ENCODE assay signal across 11 cellular contexts in the genomic region with DNA sequence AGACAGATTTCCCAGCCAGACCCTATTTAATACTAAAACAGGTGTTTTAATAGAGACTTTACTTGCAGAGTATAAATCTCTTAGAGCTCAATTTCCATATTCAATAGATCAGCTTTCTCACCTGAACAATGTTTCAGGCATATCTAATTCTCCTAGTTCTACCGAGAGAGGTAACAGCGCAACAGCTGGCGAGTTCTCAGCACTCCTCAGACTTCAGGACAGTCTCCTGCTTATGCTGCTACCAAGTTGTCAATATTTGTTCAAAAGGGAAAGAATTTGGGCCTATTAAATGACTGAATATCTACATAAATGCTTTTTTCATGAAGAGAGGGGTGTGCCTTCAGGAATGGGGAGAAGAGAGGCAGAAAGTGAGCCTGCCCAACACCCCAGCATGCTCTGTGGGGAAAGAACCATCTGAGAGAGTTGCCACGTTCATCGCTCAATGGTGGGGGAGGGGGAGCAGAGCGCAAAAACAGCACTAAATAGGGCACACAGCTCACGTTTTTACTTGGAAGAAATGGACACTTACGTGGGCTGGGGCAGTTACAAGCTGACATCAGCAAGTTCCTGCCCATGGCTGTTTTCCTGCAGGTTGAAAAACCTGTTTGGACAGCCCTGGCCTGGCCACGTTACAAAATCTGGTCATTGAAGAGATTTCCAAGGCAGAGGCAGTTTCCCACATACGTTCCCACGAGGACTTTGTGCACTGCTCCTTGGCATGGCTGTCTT.
DNase-seq lines count a peak whose midpoint lies in the region; ATAC-seq and TF ChIP-seq lines count a peak whose summit lies in the region.
"Had no signal": no experiment of that assay in that cellular context is flagged by ENCODE, and none has a peak within 500 bp of the region (broad histone marks: within the 10 kb centered on the region; RNA-seq: fewer than 3 reads in every experiment).

No MANE protein-coding gene starts in this region.

- CTCF ChIA-PET in RWPE1 (lab: Yijun Ruan, JAX), result interaction anchor here (0.6 to 1.7 kb wide), 4 partner anchors 11 to 77 kb away, joined by 3 to 6 read pairs (median 4); no protein-coding TSS in a partner anchor

- ATAC-seq in GM21737 (IDR thresholded peaks at IDR 0.05; ENCODE audit: unreplicated experiment) (no peak), HG02973 (IDR thresholded peaks at IDR 0.05; ENCODE audit: unreplicated experiment) (no peak)

- H3K27ac ChIP-seq in RWPE1 (peak overlapping the region; percentile 44), skin epidermis (peak overlapping the region in 11 of 21 experiments; percentile 2 to 65 (median 32))

- POLR2A ChIA-PET in RWPE1 (lab: Yijun Ruan, JAX; ENCODE audit: low non-redundant PET), result no interaction called here

- H3K4me3 ChIP-seq in skin epidermis, result no peak overlapping the region
- H3K4me3 ChIP-seq: MG63 had no signal

- no peak for TF ChIP-seq CTCF in RWPE1 (conservative IDR thresholded peaks at IDR 0.05; ENCODE audit: low read depth)

- DNase-seq in NCI-H2029 (lab: John Stamatoyannopoulos, UW) (peak; percentile 24), NCI-H2029 treated with DMSO at 0.1 percent for 48 hours (lab: John Stamatoyannopoulos, UW) (no peak), RWPE1 (ENCODE audit: low spot score) (peak; percentile 46), iPS-NIHi11 (ENCODE audit: low spot score) (peak; percentile 30)
- no peak for DNase-seq in stimulated activated CD4-positive, alpha-beta T cell treated with anti-CD3 and anti-CD28 coated beads, Interleukin-2, amount 100 ng/mL, for 24 hours
- DNase-seq: activated CD4-positive, alpha-beta T cell treated with anti-CD3 and anti-CD28 coated beads for 1 hour; MG63; stimulated activated CD4-positive, alpha-beta T cell treated with anti-CD3 and anti-CD28 coated beads, Interleukin-4, amount 100 ng/mL, for 1 hour had no signal

Comparison
In these comparisons a context has a peak if more than half of its experiments do, and no peak if none do; other contexts are left out.
1. DNase-seq: peak in NCI-H2029 (single experiment), RWPE1 (single experiment) and iPS-NIHi11 (single experiment); none in NCI-H2029 treated with DMSO at 0.1 percent for 48 hours (single experiment) and stimulated activated CD4-positive, alpha-beta T cell treated with anti-CD3 and anti-CD28 coated beads, Interleukin-2, amount 100 ng/mL, for 24 hours (0 of 2).